16 cellular contexts compared by ENCODE assay signal in the genomic region with DNA sequence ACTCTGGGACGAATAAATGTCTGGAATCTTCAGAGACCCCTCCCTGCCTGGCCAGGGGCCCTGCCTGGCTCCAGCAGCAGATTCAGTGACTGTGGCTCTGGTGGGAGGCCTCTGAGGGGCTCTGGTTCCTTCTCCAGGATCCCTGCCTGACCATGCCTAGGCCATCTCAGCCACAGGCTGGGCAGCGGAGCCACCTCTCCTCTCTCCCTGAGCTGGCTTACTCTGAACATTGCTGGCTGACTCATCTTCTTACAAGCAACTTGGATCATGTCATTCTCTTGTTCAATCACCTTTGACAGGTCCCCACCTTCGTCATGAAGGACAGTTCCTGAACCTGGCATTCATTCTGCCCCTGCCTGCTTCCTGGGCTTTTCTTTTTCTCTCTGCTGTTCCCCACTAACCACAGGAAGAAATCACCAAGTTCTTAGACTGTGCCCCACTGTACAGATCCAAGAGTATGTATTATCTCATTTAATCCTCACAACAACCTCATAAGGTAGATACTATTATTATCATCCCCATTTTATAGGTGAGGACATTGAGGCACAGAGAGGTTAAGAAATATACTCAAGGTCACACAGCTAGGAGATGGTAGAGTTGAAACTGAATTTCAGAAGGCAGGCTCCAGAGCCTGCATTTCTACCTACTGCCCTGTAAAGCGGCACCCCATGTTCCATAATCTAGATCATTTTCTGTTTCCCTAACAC.
"Had no signal": no experiment of that assay in that cellular context is flagged by ENCODE, and none has a peak within 500 bp of the region (broad histone marks: within the 10 kb centered on the region; RNA-seq: fewer than 3 reads in every experiment).

No MANE protein-coding gene starts in this region.

- H3K4me1 ChIP-seq: right atrium auricular region, SJCRH30 had no signal

- H3K27me3 ChIP-seq: right atrium auricular region, SJCRH30 had no signal

- H3K4me2 ChIP-seq: smooth muscle cell had no signal

- DNase-seq: activated CD8-positive, alpha-beta memory T cell treated with anti-CD3 and anti-CD28 coated beads, Interleukin-2, amount 50 U/mL, for 4 hours; activated CD8-positive, alpha-beta T cell treated with anti-CD3 and anti-CD28 coated beads for 36 hours; activated naive CD4-positive, alpha-beta T cell; activated T-cell treated with anti-CD3 and anti-CD28 coated beads, Interleukin-2, amount 50 U/mL, for 72 hours; central memory CD4-positive, alpha-beta T cell; cortex of kidney; effector CD8-positive, alpha-beta T cell; erythroblast; glutamatergic neuron; left ventricle myocardium superior; naive B cell; SJCRH30; T-helper 9 cell; trophoblast cell had no signal

- H3K27ac ChIP-seq: right atrium auricular region, SJCRH30 had no signal

- H3K36me3 ChIP-seq: right atrium auricular region, SJCRH30 had no signal

- H3K9me3 ChIP-seq: right atrium auricular region, SJCRH30 had no signal

- ATAC-seq: activated CD8-positive, alpha-beta T cell treated with anti-CD3 and anti-CD28 coated beads for 36 hours; activated T-cell treated with anti-CD3 and anti-CD28 coated beads, Interleukin-2, amount 50 U/mL, for 72 hours; left ventricle myocardium superior had no signal

- H3K4me3 ChIP-seq: right atrium auricular region, SJCRH30, smooth muscle cell had no signal
